In the genomic region with DNA sequence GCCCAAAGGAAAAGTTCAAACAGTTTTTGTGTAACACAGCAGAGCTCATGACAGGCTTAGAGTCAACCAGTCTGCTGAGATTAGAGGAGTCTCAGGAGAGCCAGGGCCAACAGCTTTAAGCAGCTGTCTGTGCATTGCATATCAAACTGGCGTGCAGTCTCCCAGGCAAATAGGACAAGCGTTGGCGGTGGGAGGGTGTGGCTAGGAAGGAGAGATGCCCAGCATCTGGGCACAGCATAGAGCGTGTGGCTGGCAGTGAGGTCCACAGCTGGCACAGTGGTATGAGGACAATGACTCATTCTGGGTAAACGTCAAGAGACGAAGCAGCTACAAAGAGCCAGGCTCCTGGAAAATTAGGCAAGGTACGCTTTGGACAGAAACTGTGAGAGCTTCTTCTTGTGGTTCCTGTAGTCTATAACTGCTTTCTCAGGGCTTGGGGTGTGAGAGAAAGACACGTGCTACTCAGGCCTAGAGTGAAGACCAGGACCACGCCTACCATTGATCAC, we compare ENCODE assay signal across 9 cellular contexts. TPM values are rescaled to one million over a fixed set of nuclear protein-coding genes. Genes with fewer than 3 reads are reported as not detected.
DNase-seq lines count a peak whose midpoint lies in the region; ATAC-seq and TF ChIP-seq lines count a peak whose summit lies in the region.
"Had no signal": no experiment of that assay in that cellular context is flagged by ENCODE, and none has a peak within 500 bp of the region (broad histone marks: within the 10 kb centered on the region; RNA-seq: fewer than 3 reads in every experiment).

No MANE protein-coding gene starts in this region.

- peaks cover 40% of the 10 kb centered on the region for H3K4me1 Mint-ChIP-seq in activated naive CD4-positive, alpha-beta T cell treated with anti-CD3 and anti-CD28 coated beads, Interleukin-2, amount 10 ng/mL, durations not matched to agents 7 days and 5 days

- no peak for TF ChIP-seq RAD21 in SK-N-SH (IDR thresholded peaks at IDR 0.05; ENCODE audit: low read length)

- H3K79me2 ChIP-seq in GM23248 (ENCODE audit: insufficient read depth) (no peaks in the 10 kb centered on the region), SK-N-SH (ENCODE audit: insufficient read depth) (no peaks in the 10 kb centered on the region)

- CTCF ChIA-PET in activated naive CD4-positive, alpha-beta T cell treated with anti-CD3 and anti-CD28 coated beads, Interleukin-2, amount 10 ng/mL, durations not matched to agents 7 days and 5 days (lab: Charles Lee), result interaction anchor here (0.9 to 3.4 kb wide), 6 partner anchors 10 to 21 kb away, joined by 3 to 20 read pairs (median 8); a partner anchor contains a TSS
- CTCF ChIA-PET in SK-N-SH (lab: Yijun Ruan, JAX), result interaction anchor here (0.9 to 2.8 kb wide), 4 partner anchors 12 to 137 kb away, joined by 3 to 21 read pairs (median 3); no protein-coding TSS in a partner anchor

- no peaks in the 10 kb centered on the region for H4K20me1 ChIP-seq in GM23248 (ENCODE audit: insufficient read depth)
- no peaks in the 10 kb centered on the region for H4K20me1 ChIP-seq in SK-N-SH (ENCODE audit: insufficient read depth)

- 1 to 2% methylated on average over 9 of the region's 9 CpGs for WGBS in GM23248 (ENCODE audit: low coverage in 1 of 2, low lambda C conversion rate in 2 of 2, missing lambda C conversion rate in 2 of 2), 2 experiments
- WGBS in right cardiac atrium, result 52% methylated on average over 9 of the region's 9 CpGs
- 60% methylated on average over 9 of the region's 9 CpGs for WGBS in SK-N-SH (ENCODE audit: low lambda C conversion rate)
- WGBS in transverse colon (ENCODE audit: low coverage in 1 of 2), 2 donors, result 20 to 37% methylated on average over 3 to 9 of the region's 9 CpGs

- POLR2A ChIA-PET in SK-N-SH (lab: Yijun Ruan, JAX), result no interaction called here

- no peak overlapping the region for H3K4me3 ChIP-seq in GM23248
- H3K4me3 ChIP-seq in right cardiac atrium (ENCODE audit: low read length), result no peak overlapping the region
- H3K4me3 ChIP-seq in SK-N-SH (ENCODE audit: low read depth in 2 of 2, low read length in 1 of 2), result no peak overlapping the region
- no peak overlapping the region for H3K4me3 ChIP-seq in transverse colon

- no peaks in the 10 kb centered on the region for H3F3A ChIP-seq in GM23248 (ENCODE audit: insufficient read depth)
- H3F3A ChIP-seq in SK-N-SH (replicated peaks; ENCODE audit: insufficient read depth), result no peaks in the 10 kb centered on the region

- 0 out of 2 replicates have a peak, but pooled peaks cover 5% of the 10 kb centered on the region for H3K4me1 ChIP-seq in GM23248 (ENCODE audit: insufficient read depth)
- H3K4me1 ChIP-seq in right cardiac atrium (ENCODE audit: control insufficient read depth, insufficient read depth, low read length), result no peaks in the 10 kb centered on the region
- H3K4me1 ChIP-seq in SK-N-SH (ENCODE audit: control insufficient read depth in 1 of 2, insufficient read depth in 2 of 2, low read depth in 1 of 2, low read length in 1 of 2), result no peaks in the 10 kb centered on the region; a peak in 1 of 4 replicates
- H3K4me1 ChIP-seq in transverse colon, result no peaks in the 10 kb centered on the region

- H3K9me2 ChIP-seq in GM23248 (ENCODE audit: insufficient read depth) (no peaks in the 10 kb centered on the region), SK-N-SH (no peaks in the 10 kb centered on the region)

- TF ChIP-seq EP300 in SK-N-SH (IDR thresholded peaks at IDR 0.05; ENCODE audit: borderline replicate concordance in 1 of 2, low read depth in 1 of 2, low read length in 1 of 2), result no peak
- no peak for TF ChIP-seq EP300 in transverse colon (IDR thresholded peaks at IDR 0.05; ENCODE audit: low read depth)

- H3K4me3 Mint-ChIP-seq in activated naive CD4-positive, alpha-beta T cell treated with anti-CD3 and anti-CD28 coated beads, Interleukin-2, amount 10 ng/mL, durations not matched to agents 7 days and 5 days, result no peak overlapping the region

- H3K36me3 Mint-ChIP-seq in activated naive CD4-positive, alpha-beta T cell treated with anti-CD3 and anti-CD28 coated beads, Interleukin-2, amount 10 ng/mL, durations not matched to agents 7 days and 5 days, result peaks cover 86% of the 10 kb centered on the region

- ATAC-seq in right cardiac atrium (peak; percentile 67 to 77), HG02610 (IDR thresholded peaks at IDR 0.05; ENCODE audit: unreplicated experiment) (no peak), HG03025 (IDR thresholded peaks at IDR 0.05; ENCODE audit: low FRiP score, unreplicated experiment) (no peak)

- no peak for TF ChIP-seq POLR2A in transverse colon (IDR thresholded peaks at IDR 0.05)

- H2AFZ ChIP-seq in GM23248 (0 out of 2 replicates have a peak overlapping the region, but pooled peaks have one; percentile 10), SK-N-SH (ENCODE audit: low read depth) (no peak overlapping the region)

- H3K27me3 Mint-ChIP-seq in activated naive CD4-positive, alpha-beta T cell treated with anti-CD3 and anti-CD28 coated beads, Interleukin-2, amount 10 ng/mL, durations not matched to agents 7 days and 5 days, result no peaks in the 10 kb centered on the region

- H3K27ac Mint-ChIP-seq in activated naive CD4-positive, alpha-beta T cell treated with anti-CD3 and anti-CD28 coated beads, Interleukin-2, amount 10 ng/mL, durations not matched to agents 7 days and 5 days, result peak overlapping the region; percentile 64

- H3K9me3 ChIP-seq in GM23248 (ENCODE audit: low read depth), result no peaks in the 10 kb centered on the region
- H3K9me3 ChIP-seq in right cardiac atrium (ENCODE audit: control insufficient read depth, low read length), result no peaks in the 10 kb centered on the region
- no peaks in the 10 kb centered on the region for H3K9me3 ChIP-seq in SK-N-SH
- peaks cover 0 to 4% of the 10 kb centered on the region in 2 donors for H3K9me3 ChIP-seq in transverse colon

- H3K27ac ChIP-seq in GM23248, result no peak overlapping the region
- no peak overlapping the region for H3K27ac ChIP-seq in right cardiac atrium (ENCODE audit: low read length)
- no peak overlapping the region for H3K27ac ChIP-seq in SK-N-SH (ENCODE audit: low read depth in 2 of 2, low read length in 1 of 2)
- H3K27ac ChIP-seq in transverse colon, result peak overlapping the region in 1 of 4 donors; percentile 4

- H3K9ac ChIP-seq in GM23248 (no peak overlapping the region), SK-N-SH (no peak overlapping the region)

- DNase-seq in AG08395 (ENCODE audit: low spot score) (peak; percentile 53), GM23248 (peak; percentile 77), right cardiac atrium (peak; percentile 67 to 83 (median 70)), SK-N-SH (no peak), transverse colon (no peak)
- no peak for DNase-seq in activated naive CD4-positive, alpha-beta T cell treated with anti-CD3 and anti-CD28 coated beads, Interleukin-2, amount 10 ng/mL, durations not matched to agents 7 days and 5 days
- DNase-seq: stimulated activated naive CD4-positive, alpha-beta T cell had no signal

- H3K4me2 ChIP-seq in GM23248 (ENCODE audit: unreplicated experiment) (peak overlapping the region; percentile 5), SK-N-SH (no peak overlapping the region)

- H3K9me3 Mint-ChIP-seq in activated naive CD4-positive, alpha-beta T cell treated with anti-CD3 and anti-CD28 coated beads, Interleukin-2, amount 10 ng/mL, durations not matched to agents 7 days and 5 days, result peaks cover 2% of the 10 kb centered on the region

- in situ Hi-C loops in GM23248 (cut with MboI), result no loop called here
- in situ Hi-C loops in transverse colon (cut with MboI; ENCODE audit: low pct_ligation_motif_present in 1 of 4, low pct_unique_long_range_greater_than_20kb in 1 of 4, low sequenced_read_pairs in 3 of 4), result no loop called here

- intact Hi-C loops in right cardiac atrium (cut with DNase I) (no loop called here), transverse colon (cut with DNase I; ENCODE audit: low total_unique reads) (no loop called here)

- H3K36me3 ChIP-seq in GM23248 (ENCODE audit: low read depth) (no peaks in the 10 kb centered on the region), SK-N-SH (replicated peaks in 1 of 2; ENCODE audit: control insufficient read depth in 1 of 2, insufficient read depth in 2 of 2, low read length in 1 of 2) (no peaks in the 10 kb centered on the region), transverse colon (no peaks in the 10 kb centered on the region)

- TF ChIP-seq CTCF in SK-N-SH (IDR thresholded peaks at IDR 0.05) (no peak), transverse colon (IDR thresholded peaks at IDR 0.05) (no peak)

- no peaks in the 10 kb centered on the region for H3K27me3 ChIP-seq in GM23248 (replicated peaks; ENCODE audit: insufficient read depth)
- no peaks in the 10 kb centered on the region for H3K27me3 ChIP-seq in right cardiac atrium (ENCODE audit: control insufficient read depth, insufficient read depth)
- H3K27me3 ChIP-seq in SK-N-SH (ENCODE audit: insufficient read depth), result no peaks in the 10 kb centered on the region
- H3K27me3 ChIP-seq in transverse colon, result no peaks in the 10 kb centered on the region

TF ChIP-seq in SK-N-SH, 30 proteins besides CTCF, POLR2A, EP300 and RAD21 (continues in another document):
- TF ChIP-seq POLR2AphosphoS5 (IDR thresholded peaks at IDR 0.05; ENCODE audit: low read depth, low read length) (no peak), YY1 (IDR thresholded peaks at IDR 0.05; ENCODE audit: low read depth) (no peak), SMC3 (IDR thresholded peaks at IDR 0.05; ENCODE audit: low read depth, low read length) (no peak)

RNA-seq across cellular contexts. Expression of a gene that starts 14.8 kb away (rescaled TPM):
- not detected in 2 replicates for total RNA-seq in GM23248 (2014; rRNA removed; shearing (Covaris generic))
- polyA plus RNA-seq in GM23248 (2016; fragmentation: Nextera tagmentation; extraction: Ambion mirVana) (not detected in 2 replicates), right cardiac atrium (1.3 TPM), SK-N-SH (2012; rRNA removed) (0.05 and 0.08 TPM in 2 replicates)
- total RNA-seq in right cardiac atrium (1 to 10 TPM in 3 of 4 donors, under 1 TPM in 1; 0.62 to 1.5 (median 1.1) TPM), transverse colon (10 to 100 TPM in 2 of 4 donors, 1 to 10 TPM in 2; 2.6 to 16.1 (median 12.0) TPM)
- polyA plus RNA-seq in SK-N-SH (2012; cell fraction: cytosol; rRNA removed), result 0.03 TPM in 1 of 2 replicates, not detected in the other
- 0.97 and 1.0 TPM in 2 replicates for polyA plus RNA-seq in SK-N-SH (2012; cell fraction: nucleus; rRNA removed)

RNA-seq across cellular contexts. Expression of a gene that starts 58.6 kb away (rescaled TPM):
- total RNA-seq in GM23248 (2014; rRNA removed; shearing (Covaris generic)), result 1.2 and 3.4 TPM in 2 replicates
- polyA plus RNA-seq in GM23248 (2016; fragmentation: Nextera tagmentation; extraction: Ambion mirVana) (1.1 and 1.3 TPM in 2 replicates), right cardiac atrium (7.4 TPM), SK-N-SH (2012; rRNA removed) (3.1 and 5.6 TPM in 2 replicates)
- total RNA-seq in right cardiac atrium (1 to 10 TPM; 3.8 to 8.3 (median 4.5) TPM), transverse colon (10 to 100 TPM; 13.8 to 27.3 (median 17.9) TPM)
- 0.94 and 1.3 TPM in 2 replicates for polyA plus RNA-seq in SK-N-SH (2012; cell fraction: cytosol; rRNA removed)
- polyA plus RNA-seq in SK-N-SH (2012; cell fraction: nucleus; rRNA removed), result 27.9 and 40.6 TPM in 2 replicates

Comparison
In these comparisons a context has a peak if more than half of its experiments do, and no peak if none do; other contexts are left out.
1. DNase-seq: peak in AG08395 (single experiment), GM23248 (single experiment) and right cardiac atrium (3 of 3); none in activated naive CD4-positive, alpha-beta T cell treated with anti-CD3 and anti-CD28 coated beads, Interleukin-2, amount 10 ng/mL, durations not matched to agents 7 days and 5 days (single experiment), SK-N-SH (single experiment) and transverse colon (single experiment).
2. ATAC-seq: peak in right cardiac atrium (2 of 2); none in HG02610 (single experiment) and HG03025 (single experiment).